17 cellular contexts compared by ENCODE assay signal in genomic region chr18:55886886-55887285, GRCh38.
DNase-seq lines count a peak whose midpoint lies in the region; ATAC-seq and TF ChIP-seq lines count a peak whose summit lies in the region.
"Had no signal": no experiment of that assay in that cellular context is flagged by ENCODE, and none has a peak within 500 bp of the region (broad histone marks: within the 10 kb centered on the region; RNA-seq: fewer than 3 reads in every experiment).

No MANE protein-coding gene starts in this region.

- H3K9me3 ChIP-seq in PC-3 (ENCODE audit: low read length) (no peaks in the 10 kb centered on the region), breast epithelium (no peaks in the 10 kb centered on the region)
- H3K9me3 ChIP-seq: BE2C had no signal

- CTCF ChIA-PET in PC-3 (lab: Charles Lee), result no interaction called here

- H2AFZ ChIP-seq in PC-3 (ENCODE audit: low read length), result no peak overlapping the region

- ATAC-seq in PC-3 (no peak), HG02852 (IDR thresholded peaks at IDR 0.05; ENCODE audit: unreplicated experiment) (no peak), Right ventricle myocardium superior (ENCODE audit: poor library complexity) (no peak)

- no peaks in the 10 kb centered on the region for H4K20me1 ChIP-seq in PC-3 (ENCODE audit: low read length)

- H3K4me2 ChIP-seq in PC-3 (ENCODE audit: low read length), result no peak overlapping the region

- H3F3A ChIP-seq in PC-3 (ENCODE audit: low read length, unreplicated experiment), result no peaks in the 10 kb centered on the region

- no peak overlapping the region for H3K9ac ChIP-seq in PC-3 (ENCODE audit: low read length)

- POLR2A ChIA-PET in PC-3 (lab: Charles Lee; ENCODE audit: unreplicated experiment), result no interaction called here

- H3K9me2 ChIP-seq in PC-3 (replicated peaks; ENCODE audit: low read length), result no peaks in the 10 kb centered on the region

- no TSS peak for BruUV-seq in PC-3 (replicated peaks; lab: Mats Ljungman, UMichigan)

- intact Hi-C loops in PC-3 (cut with micrococcal nuclease) (no loop called here), Right ventricle myocardium superior (cut with DNase I) (no loop called here), breast epithelium (cut with DNase I; ENCODE audit: low total_unique reads) (no loop called here)

- DNase-seq in PC-3 (peak; percentile 3), epithelial cell of esophagus (ENCODE audit: low read depth) (peak; percentile 18), kidney tubule cell (ENCODE audit: low spot score) (peak; percentile 51), Right ventricle myocardium superior (no peak), breast epithelium (ENCODE audit: low spot score in 2 of 2) (no peak)
- DNase-seq in stimulated activated CD4-positive, alpha-beta T cell treated with anti-CD3 and anti-CD28 coated beads, Interleukin-4, amount 100 ng/mL, for 4 hours, result no peak
- DNase-seq: ACHN; BE2C; C1 segment of cervical spinal cord; CD4-positive, CD25-positive, alpha-beta regulatory T cell; CD8-positive, alpha-beta memory T cell; COR-L47; DMS79; GF-D8; GOT3; H7 had no signal

- H3K4me1 ChIP-seq in PC-3 (ENCODE audit: insufficient read depth, low read length), result no peaks in the 10 kb centered on the region
- H3K4me1 ChIP-seq in breast epithelium, result no peaks in the 10 kb centered on the region
- H3K4me1 ChIP-seq: BE2C had no signal

- H3K27ac ChIP-seq in PC-3 (ENCODE audit: low read length) (no peak overlapping the region), breast epithelium (no peak overlapping the region)

- no peak for TF ChIP-seq POLR2A in breast epithelium (IDR thresholded peaks at IDR 0.05)

- TF ChIP-seq CTCF in PC-3 (conservative IDR thresholded peaks at IDR 0.05; ENCODE audit: low read depth, low read length), result no peak
- no peak for TF ChIP-seq CTCF in epithelial cell of esophagus (IDR thresholded peaks at IDR 0.05; ENCODE audit: insufficient read depth, low read depth, low read length, missing control alignments)
- TF ChIP-seq CTCF in breast epithelium (IDR thresholded peaks at IDR 0.05), result no peak

- H3K36me3 ChIP-seq in PC-3 (ENCODE audit: low read depth, low read length), result no peaks in the 10 kb centered on the region
- no peaks in the 10 kb centered on the region for H3K36me3 ChIP-seq in breast epithelium
- H3K36me3 ChIP-seq: BE2C had no signal

- no peaks in the 10 kb centered on the region for H3K79me2 ChIP-seq in PC-3 (ENCODE audit: low read length)

- H3K4me3 ChIP-seq in PC-3 (ENCODE audit: low read length), result no peak overlapping the region
- no peak overlapping the region for H3K4me3 ChIP-seq in epithelial cell of esophagus (ENCODE audit: low read length)
- H3K4me3 ChIP-seq in breast epithelium, result no peak overlapping the region

- H3K27me3 ChIP-seq in PC-3 (ENCODE audit: low read length), result no peaks in the 10 kb centered on the region
- H3K27me3 ChIP-seq in breast epithelium, result no peaks in the 10 kb centered on the region
- H3K27me3 ChIP-seq: BE2C had no signal

Comparison
In these comparisons a context has a peak if more than half of its experiments do, and no peak if none do; other contexts are left out.
1. DNase-seq: peak in PC-3 (single experiment), epithelial cell of esophagus (single experiment) and kidney tubule cell (single experiment); none in stimulated activated CD4-positive, alpha-beta T cell treated with anti-CD3 and anti-CD28 coated beads, Interleukin-4, amount 100 ng/mL, for 4 hours (0 of 2), Right ventricle myocardium superior (single experiment) and breast epithelium (0 of 2).